In genomic region chrX:129823115-129823514, GRCh38 we compare ENCODE assay signal across 7 cellular contexts. TPM values are rescaled to one million over a fixed set of nuclear protein-coding genes. Genes with fewer than 3 reads are reported as not detected.
A peak's percentile ranks its signal among the peaks of the same experiment; 100 is the strongest.
DNase-seq lines count a peak whose midpoint lies in the region; ATAC-seq and TF ChIP-seq lines count a peak whose summit lies in the region.

No MANE protein-coding gene starts in this region.

- H3K9ac ChIP-seq in OCI-LY3 (ENCODE audit: low read length): no peak overlapping the region; the same call in 1 of the 2 replicates

- H3K27ac ChIP-seq in OCI-LY3 (ENCODE audit: low read length): no peak overlapping the region

- H3K36me3 Mint-ChIP-seq in stimulated activated memory B cell treated with anti-CD40 and anti-IgM and Interleukin-4, amounts not matched to agents 10 μg/mL and 1 μg/mL and 100 μg/mL, for 72 hours: peaks cover under 1% of the 10 kb centered on the region

- H3K4me3 Mint-ChIP-seq in stimulated activated memory B cell treated with anti-CD40 and anti-IgM and Interleukin-4, amounts not matched to agents 10 μg/mL and 1 μg/mL and 100 μg/mL, for 72 hours: no peak overlapping the region

- ATAC-seq in stimulated activated memory B cell treated with anti-CD40 and anti-IgM and Interleukin-4, amounts not matched to agents 10 μg/mL and 1 μg/mL and 100 μg/mL, for 72 hours: peak; percentile 74

- H3K9me3 ChIP-seq in OCI-LY3 (ENCODE audit: insufficient read depth, low read length): no peaks in the 10 kb centered on the region

- H3K4me3 ChIP-seq in H7 (ENCODE audit: insufficient read depth, low read depth, low read length) (no peak overlapping the region), OCI-LY3 (ENCODE audit: low read length) (no peak overlapping the region)

- TF ChIP-seq CTCF in OCI-LY3 (IDR thresholded peaks at IDR 0.05; ENCODE audit: low read depth, low read length): peak; percentile 78

- H3K36me3 ChIP-seq in H7 (replicated peaks; ENCODE audit: control insufficient read depth, insufficient read depth, low read length) (peaks cover 3% of the 10 kb centered on the region), OCI-LY3 (replicated peaks; ENCODE audit: low read depth, low read length) (peaks cover 4% of the 10 kb centered on the region)

- H3K4me1 Mint-ChIP-seq in stimulated activated memory B cell treated with anti-CD40 and anti-IgM and Interleukin-4, amounts not matched to agents 10 μg/mL and 1 μg/mL and 100 μg/mL, for 72 hours: peaks cover 4% of the 10 kb centered on the region

- no peaks in the 10 kb centered on the region for H3K27me3 Mint-ChIP-seq in stimulated activated memory B cell treated with anti-CD40 and anti-IgM and Interleukin-4, amounts not matched to agents 10 μg/mL and 1 μg/mL and 100 μg/mL, for 72 hours

- H3K27me3 ChIP-seq in H7 (ENCODE audit: control insufficient read depth, insufficient read depth, low read length) (no peaks in the 10 kb centered on the region), OCI-LY3 (ENCODE audit: low read depth, low read length) (no peaks in the 10 kb centered on the region)

- H4K20me1 ChIP-seq in OCI-LY3 (ENCODE audit: insufficient read depth, low read length): no peaks in the 10 kb centered on the region

- H3K27ac Mint-ChIP-seq in stimulated activated memory B cell treated with anti-CD40 and anti-IgM and Interleukin-4, amounts not matched to agents 10 μg/mL and 1 μg/mL and 100 μg/mL, for 72 hours: no peak overlapping the region

- no peaks in the 10 kb centered on the region for H3K9me3 Mint-ChIP-seq in stimulated activated memory B cell treated with anti-CD40 and anti-IgM and Interleukin-4, amounts not matched to agents 10 μg/mL and 1 μg/mL and 100 μg/mL, for 72 hours

- H3K4me1 ChIP-seq in OCI-LY3 (ENCODE audit: low read length): peaks cover 16% of the 10 kb centered on the region

- H2AFZ ChIP-seq in OCI-LY3 (ENCODE audit: low read depth, low read length): no peak overlapping the region

- 0 out of 2 replicates have a peak overlapping the region, but pooled peaks have one; percentile 26 for H3K4me2 ChIP-seq in OCI-LY3 (ENCODE audit: low read length)

- no peaks in the 10 kb centered on the region for H3K79me2 ChIP-seq in OCI-LY3 (ENCODE audit: low read length)

- DNase-seq in GDM1 (lab: John Stamatoyannopoulos, UW) (peak; percentile 22), H7 (peak; percentile 71), iPS-NIHi7 (ENCODE audit: extremely low spot score) (peak; percentile 66), occipital lobe (lab: John Stamatoyannopoulos, UW) (no peak)
- DNase-seq in activated gamma-delta T cell treated with anti-CD3 and anti-CD28 coated beads, Interleukin-2, amount 50 U/mL, for 16 hours (ENCODE audit: low read depth): peak; percentile 26

RNA-seq across cellular contexts. Expression of gene ZDHHC9, which starts 20.6 kb away (rescaled TPM):
- total RNA-seq in H7 (2014; rRNA removed; shearing (Covaris generic)): 44.2 and 48.7 TPM in 2 replicates
- total RNA-seq in occipital lobe: 28.1 TPM

RNA-seq across cellular contexts. Expression of gene SASH3, which starts 43.4 kb away (rescaled TPM):
- total RNA-seq in H7 (2014; rRNA removed; shearing (Covaris generic)): not detected in 2 replicates
- total RNA-seq in occipital lobe: 0.62 TPM
